Comparison of ENCODE assay signal across 18 cellular contexts in the genomic region with DNA sequence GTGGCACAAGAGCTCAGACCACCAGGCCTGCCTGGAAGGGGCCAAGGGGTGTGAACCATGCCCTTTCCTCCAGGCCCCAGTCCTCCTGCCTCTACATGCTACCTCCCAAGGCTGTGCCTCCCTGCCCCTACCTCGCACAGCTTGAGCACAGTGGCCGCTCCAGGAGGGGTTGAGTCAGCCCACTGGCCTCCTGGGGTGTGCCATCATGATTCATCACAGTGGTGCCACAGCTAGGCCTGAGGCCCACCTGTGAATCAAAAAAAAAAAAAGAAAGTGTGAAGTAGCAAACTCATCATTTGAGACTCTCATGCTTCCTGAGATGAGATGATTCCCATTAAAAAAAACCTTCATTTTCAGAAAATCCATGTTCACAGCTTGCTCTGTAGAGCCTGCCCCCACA.
DNase-seq lines count a peak whose midpoint lies in the region; ATAC-seq lines count a peak whose summit lies in the region.
"Had no signal": no experiment of that assay in that cellular context is flagged by ENCODE, and none has a peak within 500 bp of the region (broad histone marks: within the 10 kb centered on the region; RNA-seq: fewer than 3 reads in every experiment).

No MANE protein-coding gene starts in this region.

- H3K27me3 Mint-ChIP-seq in activated CD4-positive, alpha-beta T cell treated with anti-CD3 and anti-CD28 coated beads, Interleukin-2, amount 10 ng/mL, durations not matched to agents 24 days and 14 days, result no peaks in the 10 kb centered on the region
- H3K27me3 Mint-ChIP-seq in activated naive CD8-positive, alpha-beta T cell treated with anti-CD3 and anti-CD28 coated beads for 36 hours, result no peaks in the 10 kb centered on the region
- H3K27me3 Mint-ChIP-seq: brain; natural killer cell treated with Interleukin-12 subunit alpha and Interleukin-12 subunit beta and Interleukin-15 and Interleukin-18, amount 100 ng/mL, for 72 hours had no signal

- no peak overlapping the region for H3K27ac Mint-ChIP-seq in activated CD4-positive, alpha-beta T cell treated with anti-CD3 and anti-CD28 coated beads, Interleukin-2, amount 10 ng/mL, durations not matched to agents 24 days and 14 days
- H3K27ac Mint-ChIP-seq in activated naive CD8-positive, alpha-beta T cell treated with anti-CD3 and anti-CD28 coated beads for 36 hours, result no peak overlapping the region
- H3K27ac Mint-ChIP-seq: brain; natural killer cell treated with Interleukin-12 subunit alpha and Interleukin-12 subunit beta and Interleukin-15 and Interleukin-18, amount 100 ng/mL, for 72 hours had no signal

- intact Hi-C loops in activated CD4-positive, alpha-beta T cell treated with anti-CD3 and anti-CD28 coated beads, Interleukin-2, amount 10 ng/mL, durations not matched to agents 24 days and 14 days (cut with micrococcal nuclease), result no loop called here

- DNase-seq in activated CD4-positive, alpha-beta T cell treated with anti-CD3 and anti-CD28 coated beads, Interleukin-2, amount 50 U/mL, for 48 hours, result peak; percentile 6 to 20
- no peak for DNase-seq in activated CD4-positive, alpha-beta T cell treated with anti-CD3 and anti-CD28 coated beads, Interleukin-2, amount 10 ng/mL, durations not matched to agents 24 days and 14 days
- peak; percentile 82 for DNase-seq in M059J (ENCODE audit: low read depth)
- DNase-seq in activated naive CD8-positive, alpha-beta T cell treated with anti-CD3 and anti-CD28 coated beads for 36 hours, result peak; percentile 10
- DNase-seq in renal cortical epithelial cell (ENCODE audit: low read depth), result peak; percentile 77
- DNase-seq in amygdala (lab: John Stamatoyannopoulos, UW), result no peak
- no peak for DNase-seq in NCI-H2081 treated with DMSO at 0.1 percent for 48 hours (lab: John Stamatoyannopoulos, UW)
- DNase-seq: activated CD8-positive, alpha-beta memory T cell treated with anti-CD3 and anti-CD28 coated beads for 24 hours; activated naive CD4-positive, alpha-beta T cell treated with Interleukin-2 at 50 U/mL for 16 hours; COR-L47; effector CD8-positive, alpha-beta T cell; NCI-H2029; NCI-H748 treated with DMSO at 0.1 percent for 48 hours; SIG-M5; testis had no signal

- no peaks in the 10 kb centered on the region for H3K4me1 Mint-ChIP-seq in activated CD4-positive, alpha-beta T cell treated with anti-CD3 and anti-CD28 coated beads, Interleukin-2, amount 10 ng/mL, durations not matched to agents 24 days and 14 days
- H3K4me1 Mint-ChIP-seq in activated naive CD8-positive, alpha-beta T cell treated with anti-CD3 and anti-CD28 coated beads for 36 hours, result no peaks in the 10 kb centered on the region

- H3K9me3 Mint-ChIP-seq in activated CD4-positive, alpha-beta T cell treated with anti-CD3 and anti-CD28 coated beads, Interleukin-2, amount 10 ng/mL, durations not matched to agents 24 days and 14 days, result no peaks in the 10 kb centered on the region
- no peaks in the 10 kb centered on the region for H3K9me3 Mint-ChIP-seq in activated naive CD8-positive, alpha-beta T cell treated with anti-CD3 and anti-CD28 coated beads for 36 hours
- H3K9me3 Mint-ChIP-seq: brain; natural killer cell treated with Interleukin-12 subunit alpha and Interleukin-12 subunit beta and Interleukin-15 and Interleukin-18, amount 100 ng/mL, for 72 hours had no signal

- H3K36me3 Mint-ChIP-seq in activated CD4-positive, alpha-beta T cell treated with anti-CD3 and anti-CD28 coated beads, Interleukin-2, amount 10 ng/mL, durations not matched to agents 24 days and 14 days (ENCODE audit: low read depth), result no peaks in the 10 kb centered on the region
- no peaks in the 10 kb centered on the region for H3K36me3 Mint-ChIP-seq in activated naive CD8-positive, alpha-beta T cell treated with anti-CD3 and anti-CD28 coated beads for 36 hours
- H3K36me3 Mint-ChIP-seq: brain; natural killer cell treated with Interleukin-12 subunit alpha and Interleukin-12 subunit beta and Interleukin-15 and Interleukin-18, amount 100 ng/mL, for 72 hours had no signal

- H3K4me3 Mint-ChIP-seq in activated CD4-positive, alpha-beta T cell treated with anti-CD3 and anti-CD28 coated beads, Interleukin-2, amount 10 ng/mL, durations not matched to agents 24 days and 14 days, result no peak overlapping the region
- no peak overlapping the region for H3K4me3 Mint-ChIP-seq in activated naive CD8-positive, alpha-beta T cell treated with anti-CD3 and anti-CD28 coated beads for 36 hours
- H3K4me3 Mint-ChIP-seq: brain; natural killer cell treated with Interleukin-12 subunit alpha and Interleukin-12 subunit beta and Interleukin-15 and Interleukin-18, amount 100 ng/mL, for 72 hours had no signal

- ATAC-seq in GM18511 (IDR thresholded peaks at IDR 0.05; ENCODE audit: unreplicated experiment), result no peak
- ATAC-seq: natural killer cell treated with Interleukin-12 subunit alpha and Interleukin-12 subunit beta and Interleukin-15 and Interleukin-18, amount 100 ng/mL, for 72 hours had no signal

Comparison
In these comparisons a context has a peak if more than half of its experiments do, and no peak if none do; other contexts are left out.
1. DNase-seq: peak in activated CD4-positive, alpha-beta T cell treated with anti-CD3 and anti-CD28 coated beads, Interleukin-2, amount 50 U/mL, for 48 hours (2 of 2), M059J (single experiment), activated naive CD8-positive, alpha-beta T cell treated with anti-CD3 and anti-CD28 coated beads for 36 hours (single experiment) and renal cortical epithelial cell (single experiment); none in activated CD4-positive, alpha-beta T cell treated with anti-CD3 and anti-CD28 coated beads, Interleukin-2, amount 10 ng/mL, durations not matched to agents 24 days and 14 days (single experiment), amygdala (0 of 56) and NCI-H2081 treated with DMSO at 0.1 percent for 48 hours (single experiment).